8 cellular contexts compared by ENCODE assay signal in genomic region chr14:103401223-103402214, GRCh38. TPM values are rescaled to one million over a fixed set of nuclear protein-coding genes. Genes with fewer than 3 reads are reported as not detected.
A peak's percentile ranks its signal among the peaks of the same experiment; 100 is the strongest.
DNase-seq lines count a peak whose midpoint lies in the region; ATAC-seq and TF ChIP-seq lines count a peak whose summit lies in the region.

No MANE protein-coding gene starts in this region.

- H3K36me3 ChIP-seq in HUES48 (ENCODE audit: control insufficient read depth, insufficient read depth, low read length): peaks cover 8% of the 10 kb centered on the region
- no peaks in the 10 kb centered on the region for H3K36me3 ChIP-seq in body of pancreas (replicated peaks in 1 of 2; ENCODE audit: insufficient read depth in 1 of 2, low read depth in 2 of 2)
- H3K36me3 ChIP-seq in right lobe of liver: peaks cover 0 to 9% (median 0%) of the 10 kb centered on the region in 4 donors

- no peak for TF ChIP-seq POLR2A in body of pancreas (IDR thresholded peaks at IDR 0.05)
- TF ChIP-seq POLR2A in right lobe of liver (IDR thresholded peaks at IDR 0.05): no peak

- H3K4me3 ChIP-seq in AG10803 (ENCODE audit: low read length) (0 out of 2 replicates have a peak overlapping the region, but pooled peaks have one; percentile 13), HUES48 (ENCODE audit: low read depth, low read length) (no peak overlapping the region), body of pancreas (no peak overlapping the region), right lobe of liver (no peak overlapping the region)

- H3K9me3 ChIP-seq in HUES48 (ENCODE audit: control insufficient read depth, insufficient read depth, low read length) (no peaks in the 10 kb centered on the region), body of pancreas (no peaks in the 10 kb centered on the region), right lobe of liver (no peaks in the 10 kb centered on the region)

- TF ChIP-seq CTCF in AG10803 (conservative IDR thresholded peaks at IDR 0.05; ENCODE audit: low read length): no peak
- TF ChIP-seq CTCF in body of pancreas (IDR thresholded peaks at IDR 0.05): no peak
- no peak for TF ChIP-seq CTCF in right lobe of liver (IDR thresholded peaks at IDR 0.05)

- no peak overlapping the region for H3K9ac ChIP-seq in HUES48 (ENCODE audit: low read depth, low read length)

- intact Hi-C loops in body of pancreas (cut with DNase I) (no loop called here), right lobe of liver (cut with DNase I) (no loop called here)

- ATAC-seq in body of pancreas (no peak), right lobe of liver (peak; percentile 40 to 65 (median 52)), GM18502 (IDR thresholded peaks at IDR 0.05; ENCODE audit: poor library complexity, unreplicated experiment) (no peak)

- H3K4me1 ChIP-seq in HUES48 (ENCODE audit: control insufficient read depth, insufficient read depth, low read length) (peaks cover 29% of the 10 kb centered on the region), body of pancreas (peaks cover 93% of the 10 kb centered on the region), right lobe of liver (peaks cover 0 to 42% (median 6%) of the 10 kb centered on the region in 4 donors)

- WGBS in body of pancreas, 2 donors: 71 to 76% methylated on average over 10 of the region's 10 CpGs
- 65% methylated on average over 10 of the region's 10 CpGs for WGBS in right lobe of liver (ENCODE audit: insufficient coverage, low coverage, low lambda C conversion rate, missing lambda C conversion rate)

- H3K27me3 ChIP-seq in HUES48 (ENCODE audit: control insufficient read depth, insufficient read depth, low read length) (no peaks in the 10 kb centered on the region), body of pancreas (no peaks in the 10 kb centered on the region), right lobe of liver (no peaks in the 10 kb centered on the region)

- H3K27ac ChIP-seq in HUES48 (ENCODE audit: low read depth, low read length) (peak overlapping the region; percentile 49), body of pancreas (peak overlapping the region in 3 of 4 donors; percentile 54 to 90 (median 57)), right lobe of liver (no peak overlapping the region)

- peak; percentile 82 for DNase-seq in AG10803 (ENCODE audit: low read depth)
- DNase-seq in body of pancreas: no peak
- DNase-seq in right lobe of liver: no peak
- no peak for DNase-seq in central memory CD4-positive, alpha-beta T cell
- DNase-seq in SKM-1 (lab: John Stamatoyannopoulos, UW; ENCODE audit: unreplicated experiment): no peak
- DNase-seq in NCI-H2081 (lab: John Stamatoyannopoulos, UW): no peak

RNA-seq across cellular contexts. Expression of gene MARK3, which starts 16.3 kb away (rescaled TPM):
- 100 to 1,000 TPM in 1 of 2 donors, 10 to 100 TPM in 1; 87.2 to 147 TPM for total RNA-seq in body of pancreas
- 10 to 100 TPM; 25.5 to 34.3 (median 27.3) TPM for total RNA-seq in right lobe of liver

Comparison
In these comparisons a context has a peak if more than half of its experiments do, and no peak if none do; other contexts are left out.
1. H3K27ac ChIP-seq: peak in HUES48 (single experiment) and body of pancreas (3 of 4); none in right lobe of liver (0 of 3).
2. ATAC-seq: peak in right lobe of liver (4 of 4); none in body of pancreas (single experiment) and GM18502 (single experiment).